In genomic region chr17:48671697-48672171, GRCh38 we compare ENCODE assay signal across 8 cellular contexts. TPM values are rescaled to one million over a fixed set of nuclear protein-coding genes. Genes with fewer than 3 reads are reported as not detected.
A peak's percentile ranks its signal among the peaks of the same experiment; 100 is the strongest.
DNase-seq lines count a peak whose midpoint lies in the region; ATAC-seq and TF ChIP-seq lines count a peak whose summit lies in the region.

No MANE protein-coding gene starts in this region.

- H3K9ac ChIP-seq in HUES64 (ENCODE audit: low read depth, low read length) (no peak overlapping the region), neuronal stem cell (ENCODE audit: low read depth, low read length, poor library complexity) (no peak overlapping the region)

- no peak overlapping the region for H2AK5ac ChIP-seq in neuronal stem cell (ENCODE audit: low read depth, low read length)

- H3K23ac ChIP-seq in neuronal stem cell (ENCODE audit: low read depth, low read length, poor library complexity): no peak overlapping the region

- H3K4ac ChIP-seq in neuronal stem cell (ENCODE audit: low read length): no peak overlapping the region

- TF ChIP-seq POLR2A in gastroesophageal sphincter (IDR thresholded peaks at IDR 0.05) (no peak), stomach (IDR thresholded peaks at IDR 0.05) (no peak)

- peaks cover 2% of the 10 kb centered on the region for H3K79me1 ChIP-seq in neuronal stem cell (ENCODE audit: low read depth, low read length)

- ATAC-seq in gastroesophageal sphincter (peak; percentile 84), HG03095 (IDR thresholded peaks at IDR 0.05; ENCODE audit: unreplicated experiment) (no peak)

- H4K91ac ChIP-seq in neuronal stem cell (ENCODE audit: low read depth, low read length, poor library complexity): no peak overlapping the region

- no peak overlapping the region for H2BK5ac ChIP-seq in neuronal stem cell (ENCODE audit: low read length)

- H3K4me2 ChIP-seq in neuronal stem cell (ENCODE audit: insufficient read depth, low read length, poor library complexity, severe bottlenecking): peak overlapping the region; percentile 56

- no peak for TF ChIP-seq EP300 in gastroesophageal sphincter (IDR thresholded peaks at IDR 0.05)
- no peak for TF ChIP-seq EP300 in stomach (IDR thresholded peaks at IDR 0.05)

- no peak overlapping the region for H3K18ac ChIP-seq in neuronal stem cell (ENCODE audit: low read length)

- H3K36me3 ChIP-seq in HUES64 (ENCODE audit: insufficient read depth, low read length) (no peaks in the 10 kb centered on the region), gastroesophageal sphincter (no peaks in the 10 kb centered on the region), neuronal stem cell (replicated peaks in 1 of 2; ENCODE audit: control insufficient read depth in 2 of 2, insufficient read depth in 2 of 2, low read length in 2 of 2) (no peaks in the 10 kb centered on the region), stomach (no peaks in the 10 kb centered on the region)

- DNase-seq in COR-L47 (lab: John Stamatoyannopoulos, UW) (peak; percentile 46), RPMI8226 (peak; percentile 78), neuronal stem cell (ENCODE audit: low spot score) (peak; percentile 73), stomach (peak; percentile 86)
- peak; percentile 88 for DNase-seq in activated effector memory CD4-positive, alpha-beta T cell treated with anti-CD3 and anti-CD28 coated beads, Interleukin-2, amount 50 U/mL, for 16 hours

- H4K8ac ChIP-seq in neuronal stem cell (ENCODE audit: low read depth, low read length): no peak overlapping the region

- intact Hi-C loops in stomach (cut with DNase I; ENCODE audit: low total_unique reads): loop anchor here (10.0 kb wide), 2 partner anchors 213 to 363 kb away; no protein-coding TSS in a partner anchor

- H3K27ac ChIP-seq in HUES64 (ENCODE audit: low read depth, low read length): no peak overlapping the region
- peak overlapping the region in 1 of 4 donors; percentile 51 for H3K27ac ChIP-seq in gastroesophageal sphincter
- H3K27ac ChIP-seq in neuronal stem cell (replicated peaks; ENCODE audit: low read length): no peak overlapping the region
- H3K27ac ChIP-seq in stomach: peak overlapping the region in 1 of 5 donors; percentile 11

- no peak overlapping the region for H2BK120ac ChIP-seq in neuronal stem cell (ENCODE audit: low read depth, low read length)

- H3K14ac ChIP-seq in neuronal stem cell (ENCODE audit: low read length): no peak overlapping the region

- peak; percentile 75 to 94 (median 86) for TF ChIP-seq CTCF in gastroesophageal sphincter (IDR thresholded peaks at IDR 0.05)
- TF ChIP-seq CTCF in stomach (IDR thresholded peaks at IDR 0.05): peak in 5 of 7 experiments; percentile 56 to 88 (median 83)

- H3K4me3 ChIP-seq in HUES64 (ENCODE audit: low read length) (peak overlapping the region; percentile 49), gastroesophageal sphincter (peak overlapping the region; percentile 11 to 25), neuronal stem cell (ENCODE audit: low read length in 2 of 2) (peak overlapping the region in 1 of 2 donors; percentile 13), stomach (peak overlapping the region; percentile 3 to 30 (median 24))

- 7% methylated on average over 15 of the region's 15 CpGs for WGBS in HUES64
- WGBS in gastroesophageal sphincter (ENCODE audit: low coverage in 1 of 2), 2 donors: 0 to 2% methylated on average over 2 to 15 of the region's 15 CpGs
- no CpG with 5 or more reads among the region's 15 CpGs for WGBS in neuronal stem cell (ENCODE audit: extremely low coverage in 2 of 2, insufficient read length in 2 of 2, insufficient replicate concordance in 1 of 2), 2 donors
- WGBS in stomach, 5 donors: 4 to 8% (median 5%) methylated on average over 15 of the region's 15 CpGs

- H3K27me3 ChIP-seq in HUES64 (ENCODE audit: insufficient read depth, low read length) (peaks cover 76% of the 10 kb centered on the region), gastroesophageal sphincter (peaks cover 63% of the 10 kb centered on the region), neuronal stem cell (ENCODE audit: control insufficient read depth in 3 of 3, insufficient read depth in 3 of 3, low read depth in 1 of 3, low read length in 3 of 3) (peaks cover 0 to 5% (median 2%) of the 10 kb centered on the region in 3 experiments), stomach (peaks cover 0 to 63% (median 17%) of the 10 kb centered on the region in 3 donors)

- H2BK12ac ChIP-seq in neuronal stem cell (ENCODE audit: low read length): no peak overlapping the region

- H3K4me1 ChIP-seq in HUES64 (ENCODE audit: insufficient read depth, low read length) (peaks cover 5% of the 10 kb centered on the region; the same call in 1 of the 2 replicates), gastroesophageal sphincter (peaks cover 0 to 13% (median 0%) of the 10 kb centered on the region in 3 donors), neuronal stem cell (ENCODE audit: control insufficient read depth in 2 of 2, insufficient read depth in 1 of 2, low read depth in 1 of 2, low read length in 2 of 2) (peaks cover 0 to 1% of the 10 kb centered on the region in 2 donors), stomach (peaks cover 0 to 12% (median 6%) of the 10 kb centered on the region in 4 donors)

- no peaks in the 10 kb centered on the region for H3K9me3 ChIP-seq in HUES64 (ENCODE audit: insufficient read depth, low read depth, low read length)
- H3K9me3 ChIP-seq in gastroesophageal sphincter: no peaks in the 10 kb centered on the region
- no peaks in the 10 kb centered on the region for H3K9me3 ChIP-seq in neuronal stem cell (replicated peaks in 1 of 2; ENCODE audit: control insufficient read depth in 2 of 2, insufficient read depth in 1 of 2, low read depth in 1 of 2, low read length in 2 of 2)
- no peaks in the 10 kb centered on the region for H3K9me3 ChIP-seq in stomach

- H2BK15ac ChIP-seq in neuronal stem cell (ENCODE audit: low read length): no peak overlapping the region

- peak overlapping the region; percentile 90 for H2AFZ ChIP-seq in neuronal stem cell (ENCODE audit: low read length)

RNA-seq across cellular contexts. Expression of gene HOXB9, which starts 45.6 kb away (rescaled TPM):
- 6.2 TPM for polyA plus RNA-seq in HUES64 (2013, experiment 1 of 2)
- 11.3 TPM for polyA plus RNA-seq in HUES64 (2013, experiment 2 of 2)
- total RNA-seq in gastroesophageal sphincter: not detected
- not detected for polyA plus RNA-seq in neuronal stem cell (2013, experiment 1 of 2)
- polyA plus RNA-seq in neuronal stem cell (2013, experiment 2 of 2): not detected
- 10 to 100 TPM in 1 of 5 donors, not detected in 4; 11.3 TPM for total RNA-seq in stomach
- not detected for polyA plus RNA-seq in stomach

RNA-seq across cellular contexts. Expression of gene PRAC1, which starts 50.6 kb away (rescaled TPM):
- not detected for polyA plus RNA-seq in HUES64 (2013, experiment 1 of 2)
- polyA plus RNA-seq in HUES64 (2013, experiment 2 of 2): not detected
- total RNA-seq in gastroesophageal sphincter (not detected), stomach (not detected)
- polyA plus RNA-seq in neuronal stem cell (2013, experiment 1 of 2): not detected
- not detected for polyA plus RNA-seq in neuronal stem cell (2013, experiment 2 of 2)
- not detected for polyA plus RNA-seq in stomach

RNA-seq across cellular contexts. Expression of gene PRAC2, which starts 51.3 kb away (rescaled TPM):
- polyA plus RNA-seq in HUES64 (2013, experiment 1 of 2): not detected
- polyA plus RNA-seq in HUES64 (2013, experiment 2 of 2): not detected
- not detected for total RNA-seq in gastroesophageal sphincter
- polyA plus RNA-seq in neuronal stem cell (2013, experiment 1 of 2): not detected
- not detected for polyA plus RNA-seq in neuronal stem cell (2013, experiment 2 of 2)
- total RNA-seq in stomach: not detected
- polyA plus RNA-seq in stomach: not detected

RNA-seq across cellular contexts. Expression of gene HOXB8, which starts 56.6 kb away (rescaled TPM):
- polyA plus RNA-seq in HUES64 (2013, experiment 1 of 2): 2.6 TPM
- 4.0 TPM for polyA plus RNA-seq in HUES64 (2013, experiment 2 of 2)
- total RNA-seq in gastroesophageal sphincter (1 to 10 TPM in 1 of 4 donors, under 1 TPM in 1, not detected in 2; 0.27 to 3.9 TPM), stomach (10 to 100 TPM in 1 of 5 donors, 1 to 10 TPM in 4; 1.2 to 13.0 (median 1.5) TPM)
- not detected for polyA plus RNA-seq in neuronal stem cell (2013, experiment 1 of 2)
- polyA plus RNA-seq in neuronal stem cell (2013, experiment 2 of 2): not detected
- under 1 TPM in 2 of 3 donors, not detected in 1; 0.46 to 0.56 TPM for polyA plus RNA-seq in stomach

RNA-seq across cellular contexts. Expression of gene HOXB13, which starts 56.8 kb away (rescaled TPM):
- not detected for polyA plus RNA-seq in HUES64 (2013, experiment 1 of 2)
- 0.13 TPM for polyA plus RNA-seq in HUES64 (2013, experiment 2 of 2)
- total RNA-seq in gastroesophageal sphincter (not detected), stomach (under 1 TPM in 1 of 5 donors, not detected in 4; 0.29 TPM)
- polyA plus RNA-seq in neuronal stem cell (2013, experiment 1 of 2): not detected
- polyA plus RNA-seq in neuronal stem cell (2013, experiment 2 of 2): not detected
- polyA plus RNA-seq in stomach: under 1 TPM in 1 of 3 donors, not detected in 2; 0.15 TPM
